In genomic region chr1:32991819-32992488, GRCh38 we compare ENCODE assay signal across 7 cellular contexts. TPM values are rescaled to one million over a fixed set of nuclear protein-coding genes. Genes with fewer than 3 reads are reported as not detected.
A peak's percentile ranks its signal among the peaks of the same experiment; 100 is the strongest.
DNase-seq lines count a peak whose midpoint lies in the region; ATAC-seq, FAIRE-seq and TF ChIP-seq lines count a peak whose summit lies in the region.

No MANE protein-coding gene starts in this region.

- H3K9ac ChIP-seq in K562 (ENCODE audit: insufficient read depth in 1 of 2, low read depth in 2 of 2, low read length in 2 of 2): peak overlapping the region in 1 of 2 experiments; percentile 26; a peak in 1 of 4 replicates

- H3K27ac ChIP-seq in K562 (ENCODE audit: extremely low read depth, low read depth, low read length) (no peak overlapping the region), small intestine (ENCODE audit: low read depth in 1 of 2, low read length in 1 of 2) (peak overlapping the region; percentile 57 to 87)

- no peak for DNase-seq in K562 (ENCODE audit: extremely low read depth in 1 of 4, low spot score in 3 of 4)
- DNase-seq in small intestine: no peak
- DNase-seq in anterior cingulate cortex (lab: John Stamatoyannopoulos, UW): no peak
- DNase-seq in OCI-M2 (lab: John Stamatoyannopoulos, UW; ENCODE audit: unreplicated experiment): no peak

- POLR2A ChIA-PET in K562 (lab: Yijun Ruan, JAX): interaction anchor here (0.6 to 7.1 kb wide), 9 partner anchors 8 to 175 kb away, joined by 3 to 95 read pairs (median 5); partner anchors contain the start of gene RNF19B

- H3K4me2 ChIP-seq in K562 (ENCODE audit: insufficient read depth, low read length): no peak overlapping the region

- H3K27me3 ChIP-seq in K562 (ENCODE audit: control insufficient read depth in 2 of 2, insufficient read depth in 2 of 2, low read length in 2 of 2): no peaks in the 10 kb centered on the region
- H3K27me3 ChIP-seq in small intestine (ENCODE audit: control insufficient read depth in 2 of 2, insufficient read depth in 2 of 2, low read length in 2 of 2): no peaks in the 10 kb centered on the region

- TF ChIP-seq CTCF in K562 (IDR thresholded peaks at IDR 0.05 in 2 of 3, conservative IDR thresholded peaks at IDR 0.05 in 1 of 3; ENCODE audit: insufficient read depth in 2 of 3, low read depth in 1 of 3, low read length in 3 of 3): no peak

- no peak for TF ChIP-seq EP300 in K562 (IDR thresholded peaks at IDR 0.05; ENCODE audit: low read length)

- H3K79me2 ChIP-seq in K562 (ENCODE audit: control insufficient read depth, insufficient read depth, low read length): no peaks in the 10 kb centered on the region

- in situ Hi-C loops in K562 (cut with MboI): no loop called here

- FAIRE-seq in K562 (lab: Jason Lieb, UNC) (no peak), small intestine (lab: Jason Lieb, UNC) (no peak)

- CTCF ChIA-PET in K562 (lab: Yijun Ruan, JAX; ENCODE audit: low intra/inter-chr PET ratio): no interaction called here

- H3K9me3 ChIP-seq in K562 (replicated peaks; ENCODE audit: control insufficient read depth, insufficient read depth, low read depth, low read length): no peaks in the 10 kb centered on the region
- no peaks in the 10 kb centered on the region for H3K9me3 ChIP-seq in small intestine (ENCODE audit: control insufficient read depth, low read depth)

- no peaks in the 10 kb centered on the region; the same call in 1 of the 2 replicates for H4K20me1 ChIP-seq in K562 (replicated peaks; ENCODE audit: control insufficient read depth, insufficient read depth, low read length)

- BruUV-seq in K562 (replicated peaks; lab: Mats Ljungman, UMichigan): no TSS peak

- peaks cover 15 to 22% of the 10 kb centered on the region in 2 experiments for H3K4me1 ChIP-seq in K562 (replicated peaks in 1 of 2; ENCODE audit: control insufficient read depth in 2 of 2, insufficient read depth in 2 of 2, low read length in 2 of 2)
- H3K4me1 ChIP-seq in small intestine (ENCODE audit: control insufficient read depth in 2 of 2, insufficient read depth in 1 of 2, low read depth in 1 of 2, low read length in 1 of 2): no peaks in the 10 kb centered on the region

- no peak for TF ChIP-seq POLR2A in K562 (conservative IDR thresholded peaks at IDR 0.05)

- H3K4me3 ChIP-seq in K562: no peak overlapping the region
- H3K4me3 ChIP-seq in small intestine (ENCODE audit: low read depth in 1 of 2, low read length in 2 of 2): no peak overlapping the region

- no peaks in the 10 kb centered on the region for H3K9me1 ChIP-seq in K562 (ENCODE audit: control insufficient read depth, insufficient read depth, low read length)

- peak; percentile 22 for ATAC-seq in GM19372 (IDR thresholded peaks at IDR 0.05; ENCODE audit: low read depth, unreplicated experiment)
- ATAC-seq in HG03064 (IDR thresholded peaks at IDR 0.05; ENCODE audit: low read depth, unreplicated experiment): peak; percentile 34
- ATAC-seq in K562: no peak
- ATAC-seq in GM18870 (IDR thresholded peaks at IDR 0.05; ENCODE audit: unreplicated experiment): no peak

- H2AFZ ChIP-seq in K562 (ENCODE audit: low read depth, low read length): no peak overlapping the region

- 68% methylated on average over 9 of the region's 9 CpGs for whole genome bisulfite sequencing in K562 (ENCODE audit: insufficient coverage, low coverage, missing lambda C conversion rate)
- 55 to 72% (median 69%) methylated on average over 9 of the region's 9 CpGs for WGBS in small intestine, 3 donors

- H3K36me3 ChIP-seq in K562 (ENCODE audit: control insufficient read depth, insufficient read depth, low read length): no peaks in the 10 kb centered on the region
- H3K36me3 ChIP-seq in small intestine (ENCODE audit: control insufficient read depth in 2 of 2, insufficient read depth in 2 of 2, low read length in 2 of 2): no peaks in the 10 kb centered on the region

- intact Hi-C loops in K562 (cut with micrococcal nuclease): no loop called here

- TF ChIP-seq RAD21 in K562 (CRISPR knock-in tag; conservative IDR thresholded peaks at IDR 0.05 in 1 of 2, IDR thresholded peaks at IDR 0.05 in 1 of 2): no peak

TF ChIP-seq in K562, 482 proteins besides CTCF, POLR2A, EP300 and RAD21:
- TF ChIP-seq PCBP2 (IDR thresholded peaks at IDR 0.05; ENCODE audit: low read depth, low read length, poor library complexity, severe bottlenecking) (no peak), FOXP4 (CRISPR knock-in tag; IDR thresholded peaks at IDR 0.05; ENCODE audit: borderline replicate concordance) (0 out of 2 replicates have a peak, but pooled peaks have one; percentile 14)

RNA-seq across cellular contexts. Expression of gene RNF19B, which starts 27.3 kb away (rescaled TPM):
- 7.2 and 10.6 TPM in 2 replicates for total RNA-seq in K562 (2011; cell fraction: chromatin; rRNA removed; ENCODE audit: low replicate concordance)
- 7.9 and 11.3 TPM in 2 replicates for total RNA-seq in K562 (2011; cell fraction: nucleolus; rRNA removed)
- 6.7 and 7.8 TPM in 2 replicates for total RNA-seq in K562 (2011; cell fraction: nucleoplasm; rRNA removed)
- total RNA-seq in K562 (2014; rRNA removed): 9.6 and 11.8 TPM in 2 replicates
- total RNA-seq in K562 (2014; rRNA removed; fragmentation: Illumina TruSeq; extraction: Trizol): 9.1 and 10.2 TPM in 2 replicates
- 10.5 and 10.9 TPM in 2 replicates for total RNA-seq in K562 (2015; rRNA removed; fragmentation: Illumina TruSeq; extraction: Trizol)
- total RNA-seq in K562 (2021): 14.9 TPM in 2 replicates
- 10.2 and 14.3 TPM in 2 replicates for polyA plus RNA-seq in K562 (2011; rRNA removed)
- polyA plus RNA-seq in K562 (2011; cell fraction: cytosol; rRNA removed): 9.9 and 11.1 TPM in 2 replicates
- polyA plus RNA-seq in K562 (2011; cell fraction: nucleus; rRNA removed): 5.4 and 6.0 TPM in 2 replicates
- polyA plus RNA-seq in K562 (2012): 12.3 and 15.2 TPM in 2 replicates
- polyA plus RNA-seq in K562 (2014; fragmentation: Illumina TruSeq; extraction: Trizol): 14.1 and 14.6 TPM in 2 replicates
- 1 to 10 TPM; 2.6 to 2.8 TPM for polyA plus RNA-seq in K562 (2014; fragmentation: Nextera tagmentation; extraction: Ambion mirVana)
- polyA plus RNA-seq in K562 (2014; rRNA removed): 10.1 and 11.6 TPM in 2 replicates
- polyA minus RNA-seq in K562 (2011; rRNA and poly(A)+ RNA removed): 18.7 and 25.2 TPM in 2 replicates
- polyA minus RNA-seq in K562 (2011; cell fraction: cytosol; rRNA and poly(A)+ RNA removed): 7.8 and 11.6 TPM in 2 replicates
- polyA minus RNA-seq in K562 (2011; cell fraction: nucleus; rRNA and poly(A)+ RNA removed): 4.7 and 7.8 TPM in 2 replicates
- 10 to 100 TPM; 20.8 to 29.2 (median 28.9) TPM for polyA plus RNA-seq in small intestine

RNA-seq across cellular contexts. Expression of gene AK2, which starts 44.7 kb away (rescaled TPM):
- total RNA-seq in K562 (2011; cell fraction: chromatin; rRNA removed; ENCODE audit: low replicate concordance): 308 and 373 TPM in 2 replicates
- 190 and 213 TPM in 2 replicates for total RNA-seq in K562 (2011; cell fraction: nucleolus; rRNA removed)
- 283 and 338 TPM in 2 replicates for total RNA-seq in K562 (2011; cell fraction: nucleoplasm; rRNA removed)
- total RNA-seq in K562 (2014; rRNA removed) (349 and 444 TPM in 2 replicates), K562 (2014; rRNA removed; fragmentation: Illumina TruSeq; extraction: Trizol) (456 and 483 TPM in 2 replicates), K562 (2015; rRNA removed; fragmentation: Illumina TruSeq; extraction: Trizol) (490 and 510 TPM in 2 replicates), K562 (2021) (509 and 517 TPM in 2 replicates)
- polyA plus RNA-seq in K562 (2011; rRNA removed) (447 and 549 TPM in 2 replicates), K562 (2014; fragmentation: Illumina TruSeq; extraction: Trizol) (802 and 1,050 TPM in 2 replicates), K562 (2014; fragmentation: Nextera tagmentation; extraction: Ambion mirVana) (100 to 1,000 TPM; 105 to 140 TPM), K562 (2014; rRNA removed) (512 and 577 TPM in 2 replicates), small intestine (100 to 1,000 TPM; 180 to 208 (median 202) TPM)
- 383 and 522 TPM in 2 replicates for polyA plus RNA-seq in K562 (2011; cell fraction: cytosol; rRNA removed)
- 310 and 377 TPM in 2 replicates for polyA plus RNA-seq in K562 (2011; cell fraction: nucleus; rRNA removed)
- 354 and 451 TPM in 2 replicates for polyA plus RNA-seq in K562 (2012)
- polyA minus RNA-seq in K562 (2011; rRNA and poly(A)+ RNA removed): 247 and 258 TPM in 2 replicates
- 169 and 177 TPM in 2 replicates for polyA minus RNA-seq in K562 (2011; cell fraction: cytosol; rRNA and poly(A)+ RNA removed)
- polyA minus RNA-seq in K562 (2011; cell fraction: nucleus; rRNA and poly(A)+ RNA removed): 101 and 183 TPM in 2 replicates

Comparison
In these comparisons a context has a peak if more than half of its experiments do, and no peak if none do; other contexts are left out.
1. ATAC-seq: peak in GM19372 (single experiment) and HG03064 (single experiment); none in K562 (single experiment) and GM18870 (single experiment).